ENCODE assay signal across 1 cellular context in the genomic region with DNA sequence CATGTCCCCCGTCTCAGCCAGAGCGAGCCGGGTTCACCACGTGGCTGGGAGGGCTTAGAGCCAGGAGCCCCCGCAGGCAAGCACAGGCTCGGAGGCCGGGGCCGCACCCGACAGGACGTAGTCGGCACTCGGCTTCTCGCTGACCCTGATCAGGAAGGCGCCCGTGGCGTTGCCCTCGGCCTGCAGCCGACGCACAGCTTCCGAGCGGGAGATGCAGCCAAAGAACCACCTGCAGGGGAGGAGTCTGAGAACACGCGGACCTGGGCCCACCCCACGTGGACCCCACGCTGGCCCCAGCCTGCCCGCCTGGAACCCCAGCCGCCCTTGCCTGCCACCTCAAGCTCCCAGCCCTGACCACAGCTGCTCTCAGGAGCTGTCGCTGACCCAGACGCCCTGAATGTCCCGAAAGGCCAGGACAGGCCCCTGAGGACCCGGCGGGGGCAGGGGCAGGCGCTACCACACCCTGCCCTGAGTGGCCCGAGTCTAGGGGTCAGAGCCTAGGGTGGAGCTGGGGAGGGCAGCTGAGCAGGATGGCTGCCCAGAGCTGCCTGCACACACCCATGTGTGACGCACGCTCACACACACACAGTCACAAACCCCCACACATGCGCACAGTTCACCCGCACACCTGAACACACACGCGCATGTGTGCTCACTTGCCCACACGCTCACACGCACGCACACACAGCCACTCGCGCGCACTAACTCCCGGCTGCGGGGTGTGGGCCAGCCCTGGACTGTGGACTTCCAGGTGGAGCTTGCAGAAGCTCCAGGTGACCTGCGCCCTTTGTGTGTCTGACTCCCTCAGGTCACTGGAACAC.
TF ChIP-seq lines count a peak whose summit lies in the region.

No MANE protein-coding gene starts in this region.

TF ChIP-seq in K562, 482 proteins besides CTCF, POLR2A, EP300 and RAD21 (continued from another document):
- TF ChIP-seq, protein P1, sequence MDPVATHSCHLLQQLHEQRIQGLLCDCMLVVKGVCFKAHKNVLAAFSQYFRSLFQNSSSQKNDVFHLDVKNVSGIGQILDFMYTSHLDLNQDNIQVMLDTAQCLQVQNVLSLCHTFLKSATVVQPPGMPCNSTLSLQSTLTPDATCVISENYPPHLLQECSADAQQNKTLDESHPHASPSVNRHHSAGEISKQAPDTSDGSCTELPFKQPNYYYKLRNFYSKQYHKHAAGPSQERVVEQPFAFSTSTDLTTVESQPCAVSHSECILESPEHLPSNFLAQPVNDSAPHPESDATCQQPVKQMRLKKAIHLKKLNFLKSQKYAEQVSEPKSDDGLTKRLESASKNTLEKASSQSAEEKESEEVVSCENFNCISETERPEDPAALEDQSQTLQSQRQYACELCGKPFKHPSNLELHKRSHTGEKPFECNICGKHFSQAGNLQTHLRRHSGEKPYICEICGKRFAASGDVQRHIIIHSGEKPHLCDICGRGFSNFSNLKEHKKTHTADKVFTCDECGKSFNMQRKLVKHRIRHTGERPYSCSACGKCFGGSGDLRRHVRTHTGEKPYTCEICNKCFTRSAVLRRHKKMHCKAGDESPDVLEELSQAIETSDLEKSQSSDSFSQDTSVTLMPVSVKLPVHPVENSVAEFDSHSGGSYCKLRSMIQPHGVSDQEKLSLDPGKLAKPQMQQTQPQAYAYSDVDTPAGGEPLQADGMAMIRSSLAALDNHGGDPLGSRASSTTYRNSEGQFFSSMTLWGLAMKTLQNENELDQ (CRISPR knock-in tag; IDR thresholded peaks at IDR 0.05; ENCODE audit: borderline replicate concordance) = 0 out of 2 replicates have a peak, but pooled peaks have one; percentile 64
- TF ChIP-seq FOXP1 (CRISPR knock-in tag; IDR thresholded peaks at IDR 0.05) (peak; percentile 70; the same call in 1 of the 2 replicates), ZNF224 (CRISPR knock-in tag; IDR thresholded peaks at IDR 0.05) (no peak), IFI16 (CRISPR knock-in tag; IDR thresholded peaks at IDR 0.05) (no peak), ZNF232 (CRISPR knock-in tag; IDR thresholded peaks at IDR 0.05) (peak; percentile 83; the same call in 1 of the 2 replicates), ETV6 (IDR thresholded peaks at IDR 0.05; ENCODE audit: borderline replicate concordance in 1 of 2, low read depth in 2 of 2, low read length in 1 of 2) (no peak), ETV6 (CRISPR knock-in tag; IDR thresholded peaks at IDR 0.05; ENCODE audit: borderline replicate concordance) (peak; percentile 89), NRF1 (conservative IDR thresholded peaks at IDR 0.05 in 1 of 2, IDR thresholded peaks at IDR 0.05 in 1 of 2) (peak; percentile 62), TCF3 (CRISPR knock-in tag; IDR thresholded peaks at IDR 0.05) (no peak), ZNF75A (CRISPR knock-in tag; IDR thresholded peaks at IDR 0.05) (no peak), ZNF408 (CRISPR knock-in tag; IDR thresholded peaks at IDR 0.05; ENCODE audit: low read depth) (no peak), TCF7 (IDR thresholded peaks at IDR 0.05; ENCODE audit: borderline replicate concordance) (no peak), SAFB (IDR thresholded peaks at IDR 0.05; ENCODE audit: borderline replicate concordance, low read depth, low read length) (0 out of 2 replicates have a peak, but pooled peaks have one; percentile 16)
- TF ChIP-seq, protein P2, sequence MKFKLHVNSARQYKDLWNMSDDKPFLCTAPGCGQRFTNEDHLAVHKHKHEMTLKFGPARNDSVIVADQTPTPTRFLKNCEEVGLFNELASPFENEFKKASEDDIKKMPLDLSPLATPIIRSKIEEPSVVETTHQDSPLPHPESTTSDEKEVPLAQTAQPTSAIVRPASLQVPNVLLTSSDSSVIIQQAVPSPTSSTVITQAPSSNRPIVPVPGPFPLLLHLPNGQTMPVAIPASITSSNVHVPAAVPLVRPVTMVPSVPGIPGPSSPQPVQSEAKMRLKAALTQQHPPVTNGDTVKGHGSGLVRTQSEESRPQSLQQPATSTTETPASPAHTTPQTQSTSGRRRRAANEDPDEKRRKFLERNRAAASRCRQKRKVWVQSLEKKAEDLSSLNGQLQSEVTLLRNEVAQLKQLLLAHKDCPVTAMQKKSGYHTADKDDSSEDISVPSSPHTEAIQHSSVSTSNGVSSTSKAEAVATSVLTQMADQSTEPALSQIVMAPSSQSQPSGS (CRISPR knock-in tag; IDR thresholded peaks at IDR 0.05) = 0 out of 2 replicates have a peak, but pooled peaks have one; percentile 12
- TF ChIP-seq, protein P3, sequence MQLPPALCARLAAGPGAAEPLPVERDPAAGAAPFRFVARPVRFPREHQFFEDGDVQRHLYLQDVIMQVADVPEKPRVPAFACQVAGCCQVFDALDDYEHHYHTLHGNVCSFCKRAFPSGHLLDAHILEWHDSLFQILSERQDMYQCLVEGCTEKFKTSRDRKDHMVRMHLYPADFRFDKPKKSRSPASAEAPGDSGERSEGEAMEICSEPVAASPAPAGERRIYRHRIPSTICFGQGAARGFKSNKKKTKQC (CRISPR knock-in tag; IDR thresholded peaks at IDR 0.05) = peak; percentile 59; the same call in 1 of the 2 replicates
- TF ChIP-seq, protein P4, sequence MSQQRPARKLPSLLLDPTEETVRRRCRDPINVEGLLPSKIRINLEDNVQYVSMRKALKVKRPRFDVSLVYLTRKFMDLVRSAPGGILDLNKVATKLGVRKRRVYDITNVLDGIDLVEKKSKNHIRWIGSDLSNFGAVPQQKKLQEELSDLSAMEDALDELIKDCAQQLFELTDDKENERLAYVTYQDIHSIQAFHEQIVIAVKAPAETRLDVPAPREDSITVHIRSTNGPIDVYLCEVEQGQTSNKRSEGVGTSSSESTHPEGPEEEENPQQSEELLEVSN (IDR thresholded peaks at IDR 0.05; ENCODE audit: borderline replicate concordance in 1 of 2, extremely low read depth in 1 of 2, insufficient read depth in 1 of 2, insufficient read length in 1 of 2, low read depth in 1 of 2, low read length in 1 of 2, poor library complexity in 1 of 2, severe bottlenecking in 1 of 2) = peak; percentile 83 to 98
- TF ChIP-seq, protein P5, sequence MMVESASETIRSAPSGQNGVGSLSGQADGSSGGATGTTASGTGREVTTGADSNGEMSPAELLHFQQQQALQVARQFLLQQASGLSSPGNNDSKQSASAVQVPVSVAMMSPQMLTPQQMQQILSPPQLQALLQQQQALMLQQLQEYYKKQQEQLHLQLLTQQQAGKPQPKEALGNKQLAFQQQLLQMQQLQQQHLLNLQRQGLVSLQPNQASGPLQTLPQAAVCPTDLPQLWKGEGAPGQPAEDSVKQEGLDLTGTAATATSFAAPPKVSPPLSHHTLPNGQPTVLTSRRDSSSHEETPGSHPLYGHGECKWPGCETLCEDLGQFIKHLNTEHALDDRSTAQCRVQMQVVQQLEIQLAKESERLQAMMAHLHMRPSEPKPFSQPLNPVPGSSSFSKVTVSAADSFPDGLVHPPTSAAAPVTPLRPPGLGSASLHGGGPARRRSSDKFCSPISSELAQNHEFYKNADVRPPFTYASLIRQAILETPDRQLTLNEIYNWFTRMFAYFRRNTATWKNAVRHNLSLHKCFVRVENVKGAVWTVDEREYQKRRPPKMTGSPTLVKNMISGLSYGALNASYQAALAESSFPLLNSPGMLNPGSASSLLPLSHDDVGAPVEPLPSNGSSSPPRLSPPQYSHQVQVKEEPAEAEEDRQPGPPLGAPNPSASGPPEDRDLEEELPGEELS (CRISPR knock-in tag; IDR thresholded peaks at IDR 0.05; ENCODE audit: borderline replicate concordance) = peak; percentile 93; the same call in 1 of the 2 replicates
- TF ChIP-seq, protein P6, sequence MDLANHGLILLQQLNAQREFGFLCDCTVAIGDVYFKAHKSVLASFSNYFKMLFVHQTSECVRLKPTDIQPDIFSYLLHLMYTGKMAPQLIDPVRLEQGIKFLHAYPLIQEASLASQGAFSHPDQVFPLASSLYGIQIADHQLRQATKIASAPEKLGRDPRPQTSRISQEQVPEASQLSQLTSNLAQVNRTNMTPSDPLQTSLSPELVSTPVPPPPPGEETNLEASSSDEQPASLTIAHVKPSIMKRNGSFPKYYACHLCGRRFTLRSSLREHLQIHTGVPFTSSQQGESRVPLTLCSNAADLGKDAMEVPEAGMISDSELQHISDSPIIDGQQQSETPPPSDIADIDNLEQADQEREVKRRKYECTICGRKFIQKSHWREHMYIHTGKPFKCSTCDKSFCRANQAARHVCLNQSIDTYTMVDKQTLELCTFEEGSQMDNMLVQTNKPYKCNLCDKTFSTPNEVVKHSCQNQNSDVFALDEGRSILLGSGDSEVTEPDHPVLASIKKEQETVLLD (IDR thresholded peaks at IDR 0.05) = no peak
- TF ChIP-seq, protein P7, sequence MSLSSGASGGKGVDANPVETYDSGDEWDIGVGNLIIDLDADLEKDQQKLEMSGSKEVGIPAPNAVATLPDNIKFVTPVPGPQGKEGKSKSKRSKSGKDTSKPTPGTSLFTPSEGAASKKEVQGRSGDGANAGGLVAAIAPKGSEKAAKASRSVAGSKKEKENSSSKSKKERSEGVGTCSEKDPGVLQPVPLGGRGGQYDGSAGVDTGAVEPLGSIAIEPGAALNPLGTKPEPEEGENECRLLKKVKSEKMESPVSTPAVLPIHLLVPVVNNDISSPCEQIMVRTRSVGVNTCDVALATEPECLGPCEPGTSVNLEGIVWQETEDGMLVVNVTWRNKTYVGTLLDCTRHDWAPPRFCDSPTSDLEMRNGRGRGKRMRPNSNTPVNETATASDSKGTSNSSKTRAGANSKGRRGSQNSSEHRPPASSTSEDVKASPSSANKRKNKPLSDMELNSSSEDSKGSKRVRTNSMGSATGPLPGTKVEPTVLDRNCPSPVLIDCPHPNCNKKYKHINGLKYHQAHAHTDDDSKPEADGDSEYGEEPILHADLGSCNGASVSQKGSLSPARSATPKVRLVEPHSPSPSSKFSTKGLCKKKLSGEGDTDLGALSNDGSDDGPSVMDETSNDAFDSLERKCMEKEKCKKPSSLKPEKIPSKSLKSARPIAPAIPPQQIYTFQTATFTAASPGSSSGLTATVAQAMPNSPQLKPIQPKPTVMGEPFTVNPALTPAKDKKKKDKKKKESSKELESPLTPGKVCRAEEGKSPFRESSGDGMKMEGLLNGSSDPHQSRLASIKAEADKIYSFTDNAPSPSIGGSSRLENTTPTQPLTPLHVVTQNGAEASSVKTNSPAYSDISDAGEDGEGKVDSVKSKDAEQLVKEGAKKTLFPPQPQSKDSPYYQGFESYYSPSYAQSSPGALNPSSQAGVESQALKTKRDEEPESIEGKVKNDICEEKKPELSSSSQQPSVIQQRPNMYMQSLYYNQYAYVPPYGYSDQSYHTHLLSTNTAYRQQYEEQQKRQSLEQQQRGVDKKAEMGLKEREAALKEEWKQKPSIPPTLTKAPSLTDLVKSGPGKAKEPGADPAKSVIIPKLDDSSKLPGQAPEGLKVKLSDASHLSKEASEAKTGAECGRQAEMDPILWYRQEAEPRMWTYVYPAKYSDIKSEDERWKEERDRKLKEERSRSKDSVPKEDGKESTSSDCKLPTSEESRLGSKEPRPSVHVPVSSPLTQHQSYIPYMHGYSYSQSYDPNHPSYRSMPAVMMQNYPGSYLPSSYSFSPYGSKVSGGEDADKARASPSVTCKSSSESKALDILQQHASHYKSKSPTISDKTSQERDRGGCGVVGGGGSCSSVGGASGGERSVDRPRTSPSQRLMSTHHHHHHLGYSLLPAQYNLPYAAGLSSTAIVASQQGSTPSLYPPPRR (CRISPR knock-in tag; IDR thresholded peaks at IDR 0.05; ENCODE audit: borderline replicate concordance) = no peak
- TF ChIP-seq, protein P8, sequence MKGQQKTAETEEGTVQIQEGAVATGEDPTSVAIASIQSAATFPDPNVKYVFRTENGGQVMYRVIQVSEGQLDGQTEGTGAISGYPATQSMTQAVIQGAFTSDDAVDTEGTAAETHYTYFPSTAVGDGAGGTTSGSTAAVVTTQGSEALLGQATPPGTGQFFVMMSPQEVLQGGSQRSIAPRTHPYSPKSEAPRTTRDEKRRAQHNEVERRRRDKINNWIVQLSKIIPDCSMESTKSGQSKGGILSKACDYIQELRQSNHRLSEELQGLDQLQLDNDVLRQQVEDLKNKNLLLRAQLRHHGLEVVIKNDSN (CRISPR knock-in tag; IDR thresholded peaks at IDR 0.05) = peak; percentile 36; the same call in 1 of the 2 replicates
- TF ChIP-seq, protein P9, sequence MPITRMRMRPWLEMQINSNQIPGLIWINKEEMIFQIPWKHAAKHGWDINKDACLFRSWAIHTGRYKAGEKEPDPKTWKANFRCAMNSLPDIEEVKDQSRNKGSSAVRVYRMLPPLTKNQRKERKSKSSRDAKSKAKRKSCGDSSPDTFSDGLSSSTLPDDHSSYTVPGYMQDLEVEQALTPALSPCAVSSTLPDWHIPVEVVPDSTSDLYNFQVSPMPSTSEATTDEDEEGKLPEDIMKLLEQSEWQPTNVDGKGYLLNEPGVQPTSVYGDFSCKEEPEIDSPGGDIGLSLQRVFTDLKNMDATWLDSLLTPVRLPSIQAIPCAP (CRISPR knock-in tag; IDR thresholded peaks at IDR 0.05; ENCODE audit: borderline replicate concordance) = 0 out of 2 replicates have a peak, but pooled peaks have one; percentile 53
